Comparison of ENCODE assay signal across 8 cellular contexts in the genomic region with DNA sequence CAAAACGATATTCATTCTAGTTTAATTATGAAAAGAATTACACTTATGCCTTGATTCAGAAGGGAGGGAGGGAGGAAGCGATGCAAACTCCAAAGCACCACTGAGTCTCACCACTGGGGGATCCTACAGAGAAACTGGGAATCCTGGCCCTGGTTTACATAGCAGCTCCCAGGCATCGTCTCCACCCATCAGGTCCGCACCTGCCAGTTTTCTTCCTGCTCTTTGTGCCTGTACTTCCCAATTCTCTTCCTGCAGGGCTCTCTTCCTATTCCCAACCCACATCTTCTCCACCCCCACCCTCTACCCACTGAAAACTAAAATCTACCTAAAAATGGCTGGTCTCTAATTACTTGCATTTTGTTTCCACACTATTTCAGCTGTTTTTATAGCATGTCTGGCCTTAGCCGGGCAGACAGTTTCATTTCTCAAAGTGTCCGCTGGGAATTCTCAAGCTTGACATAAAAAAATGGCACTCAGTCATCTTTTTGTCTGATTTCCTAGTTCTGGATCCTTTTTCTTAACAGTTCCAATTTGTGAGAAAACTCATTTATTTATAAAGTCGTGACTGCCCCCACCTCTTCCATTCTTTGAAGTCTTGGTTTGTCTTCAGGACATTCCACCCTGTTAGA. TPM values are rescaled to one million over a fixed set of nuclear protein-coding genes. Genes with fewer than 3 reads are reported as not detected.
A peak's percentile ranks its signal among the peaks of the same experiment; 100 is the strongest.
DNase-seq lines count a peak whose midpoint lies in the region; ATAC-seq, FAIRE-seq and TF ChIP-seq lines count a peak whose summit lies in the region.

No MANE protein-coding gene starts in this region.

- peak overlapping the region; percentile 96 for H3K4me2 ChIP-seq in HepG2 (ENCODE audit: low read depth, low read length)

- peaks cover 76% of the 10 kb centered on the region for H3K4me1 ChIP-seq in HepG2 (ENCODE audit: insufficient read depth, low read length)

- TF ChIP-seq EP300 in HepG2 (IDR thresholded peaks at IDR 0.05; ENCODE audit: low read depth in 2 of 2, low read length in 2 of 2) (no peak), HepG2 (CRISPR knock-in tag; IDR thresholded peaks at IDR 0.05; ENCODE audit: borderline replicate concordance) (no peak)

- H3K9me3 Mint-ChIP-seq in HFFc6 = no peaks in the 10 kb centered on the region
- no peaks in the 10 kb centered on the region for H3K9me3 Mint-ChIP-seq in activated naive CD8-positive, alpha-beta T cell treated with anti-CD3 and anti-CD28 coated beads for 36 hours

- peaks cover 10% of the 10 kb centered on the region for H3K36me3 Mint-ChIP-seq in HFFc6 (ENCODE audit: low read depth)
- H3K36me3 Mint-ChIP-seq in activated naive CD8-positive, alpha-beta T cell treated with anti-CD3 and anti-CD28 coated beads for 36 hours = peaks cover 32% of the 10 kb centered on the region

- ATAC-seq in HepG2 (no peak), HG03196 (IDR thresholded peaks at IDR 0.05; ENCODE audit: unreplicated experiment) (no peak)

- no peak for TF ChIP-seq POLR2A in HepG2 (IDR thresholded peaks at IDR 0.05; ENCODE audit: insufficient read depth in 1 of 2, low read depth in 2 of 2, low read length in 2 of 2)

- H3K79me2 ChIP-seq in HepG2 (ENCODE audit: insufficient read depth, low read length) = peaks cover 37% of the 10 kb centered on the region

- WGBS in HepG2 (ENCODE audit: low lambda C conversion rate) = 51% methylated on average over 7 of the region's 7 CpGs

- H3K36me3 ChIP-seq in HepG2 (replicated peaks in 1 of 2; ENCODE audit: control insufficient read depth in 1 of 2, insufficient read depth in 2 of 2, low read length in 2 of 2) = peaks cover 0 to 8% of the 10 kb centered on the region in 2 experiments; a peak in 3 of 5 replicates

- peaks cover 2 to 7% of the 10 kb centered on the region in 2 experiments; a peak in 2 of 5 replicates for H3K27me3 ChIP-seq in HepG2 (ENCODE audit: control insufficient read depth in 1 of 2, insufficient read depth in 2 of 2, low read length in 2 of 2)

- peak overlapping the region; percentile 96 for H3K9ac ChIP-seq in HepG2 (ENCODE audit: insufficient read depth, low read depth, low read length)

- peak; percentile 69 for FAIRE-seq in HepG2 (lab: Jason Lieb, UNC)

- in situ Hi-C loops in HepG2 (cut with HindIII; ENCODE audit: extremely low pct_ligation_motif_present, low pct_unique_long_range_greater_than_20kb) = no loop called here

- POLR2A ChIA-PET in HepG2 (lab: Yijun Ruan, JAX) = interaction anchor here (0.7 to 3.2 kb wide), 5 partner anchors 11 to 62 kb away, joined by 3 to 10 read pairs (median 5); a partner anchor contains a TSS

- no peak overlapping the region; the same call in 1 of the 2 replicates for H3K27ac Mint-ChIP-seq in HFFc6
- peak overlapping the region; percentile 65 for H3K27ac Mint-ChIP-seq in activated naive CD8-positive, alpha-beta T cell treated with anti-CD3 and anti-CD28 coated beads for 36 hours

- H3K9me3 ChIP-seq in HepG2 (ENCODE audit: low read length) = no peaks in the 10 kb centered on the region

- no TSS peak for BruUV-seq in HepG2 (replicated peaks; lab: Mats Ljungman, UMichigan)

- intact Hi-C loops in HepG2 (cut with micrococcal nuclease; ENCODE audit: unreplicated experiment) = no loop called here

- peak overlapping the region; percentile 31; the same call in 1 of the 2 replicates for H3K4me3 Mint-ChIP-seq in HFFc6
- H3K4me3 Mint-ChIP-seq in activated naive CD8-positive, alpha-beta T cell treated with anti-CD3 and anti-CD28 coated beads for 36 hours = peak overlapping the region; percentile 85

- no peak overlapping the region for H3K27ac ChIP-seq in HepG2 (ENCODE audit: extremely low read length, insufficient read depth, low read length)

- peak; percentile 49 for DNase-seq in COLO668 (lab: John Stamatoyannopoulos, UW; ENCODE audit: unreplicated experiment)
- no peak for DNase-seq in HFFc6
- DNase-seq in activated naive CD8-positive, alpha-beta T cell treated with anti-CD3 and anti-CD28 coated beads for 36 hours = no peak
- DNase-seq in HepG2 (ENCODE audit: low spot score) = peak; percentile 43
- no peak for DNase-seq in T1000 (lab: John Stamatoyannopoulos, UW)
- no peak for DNase-seq in stimulated activated naive CD4-positive, alpha-beta T cell treated with Interleukin-2 at 50 U/mL for 16 hours (lab: John Stamatoyannopoulos, UW)
- no peak for DNase-seq in SKM-1 (lab: John Stamatoyannopoulos, UW; ENCODE audit: unreplicated experiment)

- H2AFZ ChIP-seq in HepG2 (ENCODE audit: low read length) = no peak overlapping the region

- TF ChIP-seq RAD21 in HepG2 (CRISPR knock-in tag; IDR thresholded peaks at IDR 0.05) = no peak

- H4K20me1 ChIP-seq in HepG2 (ENCODE audit: insufficient read depth, low read length) = peaks cover 4% of the 10 kb centered on the region; the same call in 1 of the 2 replicates

- no peaks in the 10 kb centered on the region; the same call in 1 of the 2 replicates for H3K27me3 Mint-ChIP-seq in HFFc6 (ENCODE audit: insufficient read depth)
- no peaks in the 10 kb centered on the region for H3K27me3 Mint-ChIP-seq in activated naive CD8-positive, alpha-beta T cell treated with anti-CD3 and anti-CD28 coated beads for 36 hours

- H3K4me3 ChIP-seq in HepG2 (replicated peaks in 1 of 3; ENCODE audit: insufficient read depth in 1 of 3, low read depth in 2 of 3, low read length in 3 of 3) = peak overlapping the region; percentile 13 to 96 (median 89); a peak in 5 of 6 replicates

- peak; percentile 55 for TF ChIP-seq CTCF in HFFc6 (IDR thresholded peaks at IDR 0.05)
- TF ChIP-seq CTCF in HepG2 (CRISPR knock-in tag; IDR thresholded peaks at IDR 0.05) = 0 out of 2 replicates have a peak, but pooled peaks have one; percentile 18

- H3K4me1 Mint-ChIP-seq in HFFc6 (ENCODE audit: low read depth) = peaks cover 56% of the 10 kb centered on the region
- peaks cover 68% of the 10 kb centered on the region for H3K4me1 Mint-ChIP-seq in activated naive CD8-positive, alpha-beta T cell treated with anti-CD3 and anti-CD28 coated beads for 36 hours

- CTCF ChIA-PET in HepG2 (lab: Yijun Ruan, JAX; ENCODE audit: low intra/inter-chr PET ratio, low total read pairs) = no interaction called here

TF ChIP-seq in HepG2, 621 proteins besides CTCF, POLR2A, EP300 and RAD21:
- no peak for TF ChIP-seq KLF12 (CRISPR knock-in tag; IDR thresholded peaks at IDR 0.05; ENCODE audit: borderline replicate concordance)
- TF ChIP-seq ZNF501 (CRISPR knock-in tag; IDR thresholded peaks at IDR 0.05) = no peak
- TF ChIP-seq SAP130 (CRISPR knock-in tag; IDR thresholded peaks at IDR 0.05; ENCODE audit: low read depth) = peak; percentile 27; the same call in 1 of the 2 replicates
- peak; percentile 21; the same call in 1 of the 2 replicates for TF ChIP-seq POLR2G (IDR thresholded peaks at IDR 0.05; ENCODE audit: low read depth, low read length)
- TF ChIP-seq NFE2 (CRISPR knock-in tag; IDR thresholded peaks at IDR 0.05) = no peak
- no peak for TF ChIP-seq ZNF20 (CRISPR knock-in tag; IDR thresholded peaks at IDR 0.05)
- no peak for TF ChIP-seq GATA4 (IDR thresholded peaks at IDR 0.05; ENCODE audit: borderline replicate concordance, low read depth)
- TF ChIP-seq, protein P1, sequence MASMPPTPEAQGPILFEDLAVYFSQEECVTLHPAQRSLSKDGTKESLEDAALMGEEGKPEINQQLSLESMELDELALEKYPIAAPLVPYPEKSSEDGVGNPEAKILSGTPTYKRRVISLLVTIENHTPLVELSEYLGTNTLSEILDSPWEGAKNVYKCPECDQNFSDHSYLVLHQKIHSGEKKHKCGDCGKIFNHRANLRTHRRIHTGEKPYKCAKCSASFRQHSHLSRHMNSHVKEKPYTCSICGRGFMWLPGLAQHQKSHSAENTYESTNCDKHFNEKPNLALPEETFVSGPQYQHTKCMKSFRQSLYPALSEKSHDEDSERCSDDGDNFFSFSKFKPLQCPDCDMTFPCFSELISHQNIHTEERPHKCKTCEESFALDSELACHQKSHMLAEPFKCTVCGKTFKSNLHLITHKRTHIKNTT (CRISPR knock-in tag; IDR thresholded peaks at IDR 0.05) = no peak
- TF ChIP-seq FOXA3 (CRISPR knock-in tag; IDR thresholded peaks at IDR 0.05) = 0 out of 2 replicates have a peak, but pooled peaks have one; percentile 10
- no peak for TF ChIP-seq ZNF33B (CRISPR knock-in tag; IDR thresholded peaks at IDR 0.05)
- TF ChIP-seq ZNF253 (CRISPR knock-in tag; IDR thresholded peaks at IDR 0.05; ENCODE audit: borderline replicate concordance) = no peak
- TF ChIP-seq FOXA1 (IDR thresholded peaks at IDR 0.05) = no peak
- 0 out of 2 replicates have a peak, but pooled peaks have one; percentile 31 for TF ChIP-seq FOXA1 (CRISPR knock-in tag; IDR thresholded peaks at IDR 0.05)
TF ChIP-seq in HepG2: peak in this region for 4.

RNA-seq across cellular contexts. Expression of a gene that starts 1.6 kb away (rescaled TPM):
- 100 to 1,000 TPM in 1 of 6 experiments, 10 to 100 TPM in 5; 81.5 to 105 (median 89.5) TPM for total RNA-seq in HFFc6 (2021; fragmentation: NEBNext Ultra II Directional; extraction: Animal tissue kit (Norgen Biotek cat#: 25700))
- 100 to 1,000 TPM; 185 to 189 TPM for total RNA-seq in activated naive CD8-positive, alpha-beta T cell treated with anti-CD3 and anti-CD28 coated beads for 36 hours
- total RNA-seq in HepG2 (2016; rRNA removed; fragmentation: Illumina TruSeq; extraction: Trizol) = 26.2 and 29.8 TPM in 2 replicates
- total RNA-seq in HepG2 (2016; cell fraction: cytosol; rRNA removed; fragmentation: Illumina TruSeq; extraction: Trizol; ENCODE audit: low read depth) = 11.3 and 13.0 TPM in 2 replicates
- 22.8 and 24.5 TPM in 2 replicates for total RNA-seq in HepG2 (2016; cell fraction: insoluble cytoplasmic fraction; rRNA removed; fragmentation: Illumina TruSeq; extraction: Trizol)
- total RNA-seq in HepG2 (2016; cell fraction: membrane; rRNA removed; fragmentation: Illumina TruSeq; extraction: Trizol) = 28.9 and 33.7 TPM in 2 replicates
- 16.2 and 22.2 TPM in 2 replicates for total RNA-seq in HepG2 (2016; cell fraction: nucleus; rRNA removed; fragmentation: Illumina TruSeq; extraction: Trizol)
- 45.9 and 48.7 TPM in 2 replicates for polyA plus RNA-seq in HepG2 (2011; rRNA removed)
- polyA plus RNA-seq in HepG2 (2011; cell fraction: cytosol; rRNA removed) = 40.8 and 45.3 TPM in 2 replicates
- polyA plus RNA-seq in HepG2 (2011; cell fraction: nucleus; rRNA removed) = 57.3 and 59.8 TPM in 2 replicates
- polyA plus RNA-seq in HepG2 (2012) = 52.5 and 57.8 TPM in 2 replicates
- polyA plus RNA-seq in HepG2 (2016; cell fraction: cytosol; fragmentation: Illumina TruSeq; extraction: Trizol; ENCODE audit: low read depth) = 16.8 and 17.8 TPM in 2 replicates
- polyA plus RNA-seq in HepG2 (2016; cell fraction: insoluble cytoplasmic fraction; fragmentation: Illumina TruSeq; extraction: Trizol; ENCODE audit: low read depth) = 26.4 and 35.7 TPM in 2 replicates
- polyA plus RNA-seq in HepG2 (2016; cell fraction: membrane; fragmentation: Illumina TruSeq; extraction: Trizol; ENCODE audit: low read depth) = 31.5 and 33.1 TPM in 2 replicates
- polyA plus RNA-seq in HepG2 (2016; cell fraction: nucleus; fragmentation: Illumina TruSeq; extraction: Trizol; ENCODE audit: insufficient read depth, low read depth) = 29.8 and 34.0 TPM in 2 replicates
- 45.2 and 73.0 TPM in 2 replicates for polyA minus RNA-seq in HepG2 (2011; rRNA and poly(A)+ RNA removed; ENCODE audit: low replicate concordance)
- 45.8 and 51.1 TPM in 2 replicates for polyA minus RNA-seq in HepG2 (2011; cell fraction: cytosol; rRNA and poly(A)+ RNA removed)
- polyA minus RNA-seq in HepG2 (2011; cell fraction: nucleus; rRNA and poly(A)+ RNA removed) = 50.0 and 60.3 TPM in 2 replicates

Comparison
In these comparisons a context has a peak if more than half of its experiments do, and no peak if none do; other contexts are left out.
1. DNase-seq: peak in COLO668 (single experiment) and HepG2 (single experiment); none in HFFc6 (single experiment), activated naive CD8-positive, alpha-beta T cell treated with anti-CD3 and anti-CD28 coated beads for 36 hours (single experiment), T1000 (single experiment), stimulated activated naive CD4-positive, alpha-beta T cell treated with Interleukin-2 at 50 U/mL for 16 hours (single experiment) and SKM-1 (single experiment).